Comparison of ENCODE assay signal across 38 cellular contexts in the genomic region with DNA sequence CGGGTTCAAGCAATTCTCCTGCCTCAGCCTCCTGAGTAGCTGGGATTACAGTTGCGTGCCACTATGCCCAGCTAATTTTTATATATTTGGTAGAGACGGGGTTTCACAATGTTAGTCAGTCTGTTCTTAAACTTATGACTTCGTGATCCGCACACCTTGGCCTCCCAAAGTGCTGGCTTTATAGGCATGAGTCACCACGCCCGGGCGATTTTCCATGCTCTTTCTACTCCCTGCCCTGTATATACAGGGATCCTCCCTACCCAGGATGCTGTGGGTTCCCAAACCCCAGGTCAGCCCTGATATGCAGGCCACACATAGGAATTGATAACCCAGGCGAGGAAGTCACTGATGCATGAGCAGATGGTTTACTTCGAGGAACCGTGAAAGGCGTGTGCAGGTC. TPM values are rescaled to one million over a fixed set of nuclear protein-coding genes. Genes with fewer than 3 reads are reported as not detected.
"Had no signal": no experiment of that assay in that cellular context is flagged by ENCODE, and none has a peak within 500 bp of the region (broad histone marks: within the 10 kb centered on the region; RNA-seq: fewer than 3 reads in every experiment).

No MANE protein-coding gene starts in this region.

- DNase-seq: activated CD4-positive, alpha-beta memory T cell treated with anti-CD3 and anti-CD28 coated beads, Interleukin-2, amount 10 ng/mL, durations not matched to agents 7 days and 5 days; activated CD4-positive, alpha-beta T cell treated with anti-CD3 and anti-CD28 coated beads for 1 hour; activated CD4-positive, alpha-beta T cell treated with anti-CD3 and anti-CD28 coated beads for 48 hours; activated CD4-positive, CD25-positive, alpha-beta regulatory T cell; activated CD8-positive, alpha-beta memory T cell treated with anti-CD3 and anti-CD28 coated beads for 24 hours; activated CD8-positive, alpha-beta memory T cell treated with anti-CD3 and anti-CD28 coated beads, Interleukin-2, amount 10 ng/mL, durations not matched to agents 7 days and 5 days; activated CD8-positive, alpha-beta memory T cell treated with anti-CD3 and anti-CD28 coated beads, Interleukin-2, amount 50 U/mL, for 48 hours; activated effector memory CD4-positive, alpha-beta T cell treated with anti-CD3 and anti-CD28 coated beads, Interleukin-2, amount 50 U/mL, for 16 hours; activated naive CD4-positive, alpha-beta T cell; activated naive CD4-positive, alpha-beta T cell treated with anti-CD3 and anti-CD28 coated beads, Interleukin-2, amount 50 U/mL, for 16 hours; activated naive CD8-positive, alpha-beta T cell treated with anti-CD3 and anti-CD28 coated beads for 36 hours; activated T-cell treated with anti-CD3 and anti-CD28 coated beads, Interleukin-2, amount 50 U/mL, for 48 hours; amniotic stem cell; aorta; brain microvascular endothelial cell; MM.1S; MV-4-11; NCI-H1092; NCI-H1436 treated with DMSO at 0.1 percent for 48 hours; NCI-H1694 treated with DMSO at 0.1 percent for 48 hours; NCI-H2029; NCI-H510A; NCI-H526; NCI-H748 treated with DMSO at 0.1 percent for 48 hours; NK-92 treated with Interleukin-12 subunit alpha and Interleukin-12 subunit beta, amount 100 ng/mL, for 24 hours; PC-9; SHP77 treated with DMSO at 0.1 percent for 48 hours; T-helper 1 cell; T-helper 2 cell; T-helper 9 cell; WERI-Rb-1 had no signal

- ATAC-seq: activated CD8-positive, alpha-beta memory T cell treated with anti-CD3 and anti-CD28 coated beads, Interleukin-2, amount 10 ng/mL, durations not matched to agents 7 days and 5 days; activated T-helper 17 cell treated with anti-CD3 and anti-CD28 coated beads, Interleukin-2, amount 50 U/mL, for 72 hours; SK-N-SH treated with all-trans-retinoic acid at 6 μM for 48 hours had no signal

- H3K36me3 ChIP-seq: brain microvascular endothelial cell, cardiac muscle cell, WERI-Rb-1 had no signal

- H3K27ac ChIP-seq: brain microvascular endothelial cell, cardiac muscle cell, KMS-11, PC-9, WERI-Rb-1 had no signal

- H3K27me3 ChIP-seq: brain microvascular endothelial cell, cardiac muscle cell had no signal

- H3K4me3 ChIP-seq: cardiac muscle cell, PC-9 had no signal

RNA-seq across cellular contexts. Expression of a gene that starts 31.3 kb away (rescaled TPM):
- total RNA-seq: activated CD4-positive, alpha-beta memory T cell treated with anti-CD3 and anti-CD28 coated beads, Interleukin-2, amount 10 ng/mL, durations not matched to agents 7 days and 5 days; activated CD8-positive, alpha-beta memory T cell treated with anti-CD3 and anti-CD28 coated beads, Interleukin-2, amount 10 ng/mL, durations not matched to agents 7 days and 5 days; activated naive CD8-positive, alpha-beta T cell treated with anti-CD3 and anti-CD28 coated beads for 36 hours; activated T-helper 17 cell treated with anti-CD3 and anti-CD28 coated beads, Interleukin-2, amount 50 U/mL, for 72 hours; aorta; cardiac muscle cell; chondrocyte; LHCN-M2; PC-9; SK-MEL-5 had no signal
- polyA plus RNA-seq: aorta, cardiac muscle cell had no signal

RNA-seq across cellular contexts. Expression of a gene that starts 34.8 kb away (rescaled TPM):
- total RNA-seq: activated CD4-positive, alpha-beta memory T cell treated with anti-CD3 and anti-CD28 coated beads, Interleukin-2, amount 10 ng/mL, durations not matched to agents 7 days and 5 days; activated CD8-positive, alpha-beta memory T cell treated with anti-CD3 and anti-CD28 coated beads, Interleukin-2, amount 10 ng/mL, durations not matched to agents 7 days and 5 days; activated naive CD8-positive, alpha-beta T cell treated with anti-CD3 and anti-CD28 coated beads for 36 hours; activated T-helper 17 cell treated with anti-CD3 and anti-CD28 coated beads, Interleukin-2, amount 50 U/mL, for 72 hours; aorta; cardiac muscle cell; chondrocyte; LHCN-M2; PC-9; SK-MEL-5 had no signal
- polyA plus RNA-seq: aorta, cardiac muscle cell had no signal
